ENCODE assay signal across 29 cellular contexts in genomic region chrX:120223374-120223773, GRCh38.
"Had no signal": no experiment of that assay in that cellular context is flagged by ENCODE, and none has a peak within 500 bp of the region (broad histone marks: within the 10 kb centered on the region; RNA-seq: fewer than 3 reads in every experiment).

No MANE protein-coding gene starts in this region.

- H3K4me3 ChIP-seq: colonic mucosa, coronary artery, dorsolateral prefrontal cortex, esophagus muscularis mucosa, esophagus squamous epithelium, gastrocnemius medialis, gastroesophageal sphincter, heart left ventricle, heart right ventricle had no signal

- H3K27ac Mint-ChIP-seq: dendritic cell treated with granulocyte-macrophage colony-stimulating factor and Interleukin-4, amounts not matched to agents 40 ng/mL and 50 ng/mL, for 4 days; effector memory CD8-positive, alpha-beta T cell; endodermal cell had no signal

- H3K27me3 ChIP-seq: colonic mucosa, esophagus muscularis mucosa, esophagus squamous epithelium, foreskin keratinocyte, gastrocnemius medialis, gastroesophageal sphincter, heart left ventricle, heart right ventricle had no signal

- FAIRE-seq: colon, endometrium, endothelial cell of umbilical vein, frontal cortex had no signal

- H3K27me3 Mint-ChIP-seq: dendritic cell treated with granulocyte-macrophage colony-stimulating factor and Interleukin-4, amounts not matched to agents 40 ng/mL and 50 ng/mL, for 4 days; effector memory CD8-positive, alpha-beta T cell had no signal

- ATAC-seq: effector memory CD8-positive, alpha-beta T cell; esophagus mucosa; foreskin keratinocyte; gastrocnemius medialis; gastroesophageal sphincter; heart left ventricle; heart right ventricle had no signal

- H3K27ac ChIP-seq: colonic mucosa, coronary artery, dorsolateral prefrontal cortex, epithelial cell of prostate, esophagus muscularis mucosa, esophagus squamous epithelium, foreskin keratinocyte, gastrocnemius medialis, gastroesophageal sphincter, heart left ventricle, heart right ventricle had no signal

- H3K4me3 Mint-ChIP-seq: dendritic cell treated with granulocyte-macrophage colony-stimulating factor and Interleukin-4, amounts not matched to agents 40 ng/mL and 50 ng/mL, for 4 days; effector memory CD8-positive, alpha-beta T cell; endodermal cell had no signal

- H3K4me1 ChIP-seq: colonic mucosa, esophagus muscularis mucosa, esophagus squamous epithelium, foreskin keratinocyte, gastrocnemius medialis, gastroesophageal sphincter, heart left ventricle, heart right ventricle had no signal

- H3K9me3 ChIP-seq: colonic mucosa, esophagus muscularis mucosa, esophagus squamous epithelium, gastrocnemius medialis, gastroesophageal sphincter, heart left ventricle, heart right ventricle had no signal

- H3K9me3 Mint-ChIP-seq: dendritic cell treated with granulocyte-macrophage colony-stimulating factor and Interleukin-4, amounts not matched to agents 40 ng/mL and 50 ng/mL, for 4 days; effector memory CD8-positive, alpha-beta T cell had no signal

- DNase-seq: colonic mucosa; cortex of kidney; dermis blood vessel endothelial cell; dorsolateral prefrontal cortex; effector CD4-positive, alpha-beta T cell; effector CD8-positive, alpha-beta T cell; effector memory CD4-positive, alpha-beta T cell; effector memory CD8-positive, alpha-beta T cell; endodermal cell; erythroblast; esophagus squamous epithelium; foreskin fibroblast; foreskin keratinocyte; foreskin melanocyte; gastrocnemius medialis; glutamatergic neuron; head of caudate nucleus; heart left ventricle; heart right ventricle had no signal

- H3K36me3 ChIP-seq: colonic mucosa, esophagus muscularis mucosa, esophagus squamous epithelium, gastrocnemius medialis had no signal
